In the genomic region with DNA sequence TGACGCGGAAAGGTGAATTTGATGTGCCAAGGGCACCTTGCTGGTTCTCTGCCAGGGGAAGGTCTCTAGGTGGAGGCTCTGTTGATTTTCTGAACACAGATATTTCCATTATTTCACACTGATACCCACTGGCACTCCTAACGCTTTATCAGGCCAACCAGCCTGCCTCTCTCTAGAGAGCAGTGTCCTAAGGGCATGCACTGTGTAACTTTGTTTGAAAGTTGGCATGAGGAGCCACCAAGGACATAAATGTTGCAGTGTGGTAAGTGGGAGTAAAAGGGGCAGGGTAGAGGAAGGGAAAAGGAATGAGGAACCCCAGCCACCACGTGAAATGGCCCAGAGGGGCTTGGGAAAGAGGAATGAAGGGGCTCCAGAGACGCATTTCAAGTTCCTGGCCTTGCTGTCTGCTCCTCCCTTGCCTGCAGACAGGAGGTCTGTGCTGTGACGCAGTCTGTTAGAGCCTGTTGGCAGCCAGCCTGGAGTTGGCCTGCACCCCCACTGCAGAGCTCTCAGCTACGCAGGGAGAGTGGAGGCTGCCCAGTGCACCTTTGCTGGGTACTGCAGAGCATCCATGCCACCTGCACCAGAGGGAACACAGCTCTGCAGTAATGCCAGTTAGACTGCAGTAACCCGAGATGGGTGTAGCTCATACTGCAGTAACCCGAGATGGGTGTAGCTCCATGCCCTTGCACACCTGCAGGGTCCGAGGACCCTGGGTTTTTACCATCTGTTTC, we compare ENCODE assay signal across 8 cellular contexts.
DNase-seq lines count a peak whose midpoint lies in the region; ATAC-seq and TF ChIP-seq lines count a peak whose summit lies in the region.

No MANE protein-coding gene starts in this region.

- peak; percentile 2 for DNase-seq in H7
- no peak for DNase-seq in RWPE2 (ENCODE audit: low spot score)
- DNase-seq in cardiac muscle cell (ENCODE audit: low read depth in 1 of 2, low spot score in 1 of 2) = peak; percentile 9 to 83
- peak; percentile 29 for DNase-seq in prostate gland (ENCODE audit: low spot score)
- DNase-seq in activated T-cell treated with anti-CD3 and anti-CD28 coated beads for 4 hours = no peak
- DNase-seq in HT-29 (ENCODE audit: low spot score) = no peak
- DNase-seq in NCI-H1048 (lab: John Stamatoyannopoulos, UW) = no peak

- no peak overlapping the region for H3K27ac ChIP-seq in RWPE2 (ENCODE audit: poor library complexity, severe bottlenecking)
- no peak overlapping the region for H3K27ac ChIP-seq in cardiac muscle cell
- H3K27ac ChIP-seq in prostate gland = no peak overlapping the region

- H3K27me3 ChIP-seq in H7 (ENCODE audit: control insufficient read depth, insufficient read depth, low read length) (no peaks in the 10 kb centered on the region), RWPE2 (ENCODE audit: insufficient read depth, poor library complexity, severe bottlenecking) (no peaks in the 10 kb centered on the region), cardiac muscle cell (no peaks in the 10 kb centered on the region), prostate gland (replicated peaks; ENCODE audit: insufficient read depth) (no peaks in the 10 kb centered on the region)

- intact Hi-C loops in prostate gland (cut with DNase I) = no loop called here

- TF ChIP-seq CTCF in RWPE2 (IDR thresholded peaks at IDR 0.05; ENCODE audit: poor library complexity, severe bottlenecking) = no peak
- TF ChIP-seq CTCF in cardiac muscle cell (IDR thresholded peaks at IDR 0.05; ENCODE audit: low read depth, low read length) = no peak
- no peak for TF ChIP-seq CTCF in prostate gland (IDR thresholded peaks at IDR 0.05)

- no peaks in the 10 kb centered on the region for H3K4me1 ChIP-seq in RWPE2 (ENCODE audit: insufficient read depth, poor library complexity, severe bottlenecking)
- no peaks in the 10 kb centered on the region for H3K4me1 ChIP-seq in cardiac muscle cell (ENCODE audit: low read depth)
- no peaks in the 10 kb centered on the region for H3K4me1 ChIP-seq in prostate gland (replicated peaks)

- TF ChIP-seq POLR2A in prostate gland (IDR thresholded peaks at IDR 0.05) = no peak

- WGBS in prostate gland = 21% methylated on average over 10 of the region's 10 CpGs

- H3K36me3 ChIP-seq in H7 (replicated peaks; ENCODE audit: control insufficient read depth, insufficient read depth, low read length) (no peaks in the 10 kb centered on the region), RWPE2 (ENCODE audit: low read depth) (no peaks in the 10 kb centered on the region), cardiac muscle cell (no peaks in the 10 kb centered on the region), prostate gland (no peaks in the 10 kb centered on the region)

- ATAC-seq in RWPE2 (ENCODE audit: low read depth) = peak; percentile 69
- ATAC-seq in HG02884 (IDR thresholded peaks at IDR 0.05; ENCODE audit: unreplicated experiment) = no peak

- no peak overlapping the region for H3K4me3 ChIP-seq in H7 (ENCODE audit: insufficient read depth, low read depth, low read length)
- no peak overlapping the region for H3K4me3 ChIP-seq in RWPE2 (ENCODE audit: severe bottlenecking)
- H3K4me3 ChIP-seq in cardiac muscle cell = no peak overlapping the region
- H3K4me3 ChIP-seq in prostate gland = no peak overlapping the region

- H3K9me3 ChIP-seq in RWPE2 (ENCODE audit: severe bottlenecking) = no peaks in the 10 kb centered on the region
- no peaks in the 10 kb centered on the region for H3K9me3 ChIP-seq in cardiac muscle cell (ENCODE audit: low read depth)
- H3K9me3 ChIP-seq in prostate gland = no peaks in the 10 kb centered on the region

Comparison
In these comparisons a context has a peak if more than half of its experiments do, and no peak if none do; other contexts are left out.
1. DNase-seq: peak in H7 (single experiment), cardiac muscle cell (2 of 2) and prostate gland (single experiment); none in RWPE2 (single experiment), activated T-cell treated with anti-CD3 and anti-CD28 coated beads for 4 hours (single experiment), HT-29 (single experiment) and NCI-H1048 (single experiment).